ENCODE assay signal across 8 cellular contexts in the genomic region with DNA sequence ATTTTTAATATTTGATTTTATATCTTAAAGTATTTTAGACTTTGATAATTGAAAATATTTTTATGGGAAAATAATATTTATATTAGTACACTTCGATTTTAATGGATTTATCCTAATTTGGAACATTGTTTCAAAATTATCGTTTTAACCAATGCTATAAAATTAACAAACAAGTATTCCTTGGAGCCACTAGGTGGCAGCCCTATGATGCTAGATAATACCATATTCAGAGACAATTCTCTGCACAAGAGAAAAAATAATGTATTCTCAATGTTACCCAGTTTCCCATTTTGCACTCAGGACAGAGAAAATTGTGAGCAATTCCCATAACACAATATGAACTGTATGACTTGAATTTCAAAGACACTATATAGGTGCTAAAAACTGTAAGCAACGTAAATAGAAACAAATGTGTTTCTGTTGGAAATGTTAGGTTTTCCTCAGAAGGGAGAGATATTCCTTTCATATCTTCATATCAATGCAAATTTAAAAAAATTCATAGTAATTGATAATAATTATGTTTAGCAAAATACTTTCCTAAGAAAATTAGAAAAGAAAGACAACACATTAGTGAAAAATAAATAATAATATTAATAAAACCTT.
DNase-seq lines count a peak whose midpoint lies in the region; ATAC-seq and TF ChIP-seq lines count a peak whose summit lies in the region.

No MANE protein-coding gene starts in this region.

- peak; percentile 82 for ATAC-seq in HG02885 (IDR thresholded peaks at IDR 0.05; ENCODE audit: poor library complexity, unreplicated experiment)
- ATAC-seq in GM19023 (IDR thresholded peaks at IDR 0.05; ENCODE audit: unreplicated experiment) = no peak

- no peak overlapping the region for H3K27ac Mint-ChIP-seq in activated CD4-positive, alpha-beta memory T cell treated with anti-CD3 and anti-CD28 coated beads, Interleukin-2, amount 10 ng/mL, durations not matched to agents 7 days and 5 days
- H3K27ac Mint-ChIP-seq in activated CD4-positive, alpha-beta T cell treated with anti-CD3 and anti-CD28 coated beads, Interleukin-2, amount 10 ng/mL, durations not matched to agents 24 days and 14 days = no peak overlapping the region

- DNase-seq in GM06990 (ENCODE audit: extremely low read depth, insufficient read length) = no peak
- peak; percentile 77 for DNase-seq in NCI-H82 (lab: John Stamatoyannopoulos, UW)
- DNase-seq in cerebellum (ENCODE audit: low spot score) = peak; percentile 7
- DNase-seq in midbrain (lab: John Stamatoyannopoulos, UW) = peak; percentile 65
- no peak for DNase-seq in activated CD4-positive, alpha-beta memory T cell treated with anti-CD3 and anti-CD28 coated beads, Interleukin-2, amount 10 ng/mL, durations not matched to agents 7 days and 5 days
- DNase-seq in activated CD4-positive, alpha-beta T cell treated with anti-CD3 and anti-CD28 coated beads, Interleukin-2, amount 10 ng/mL, durations not matched to agents 24 days and 14 days = no peak

- H3K4me3 Mint-ChIP-seq in activated CD4-positive, alpha-beta memory T cell treated with anti-CD3 and anti-CD28 coated beads, Interleukin-2, amount 10 ng/mL, durations not matched to agents 7 days and 5 days = no peak overlapping the region
- H3K4me3 Mint-ChIP-seq in activated CD4-positive, alpha-beta T cell treated with anti-CD3 and anti-CD28 coated beads, Interleukin-2, amount 10 ng/mL, durations not matched to agents 24 days and 14 days = no peak overlapping the region

- peak; percentile 49 for TF ChIP-seq CTCF in GM06990 (IDR thresholded peaks at IDR 0.05; ENCODE audit: insufficient read depth, low read length, poor library complexity, severe bottlenecking)

- no peak overlapping the region for H3K4me3 ChIP-seq in GM06990 (replicated peaks; ENCODE audit: low read depth, low read length)

- POLR2A ChIA-PET in activated CD4-positive, alpha-beta memory T cell treated with anti-CD3 and anti-CD28 coated beads, Interleukin-2, amount 10 ng/mL, durations not matched to agents 7 days and 5 days (lab: Charles Lee) = no interaction called here

- H3K9me3 Mint-ChIP-seq in activated CD4-positive, alpha-beta memory T cell treated with anti-CD3 and anti-CD28 coated beads, Interleukin-2, amount 10 ng/mL, durations not matched to agents 7 days and 5 days = no peaks in the 10 kb centered on the region
- no peaks in the 10 kb centered on the region for H3K9me3 Mint-ChIP-seq in activated CD4-positive, alpha-beta T cell treated with anti-CD3 and anti-CD28 coated beads, Interleukin-2, amount 10 ng/mL, durations not matched to agents 24 days and 14 days

- intact Hi-C loops in activated CD4-positive, alpha-beta T cell treated with anti-CD3 and anti-CD28 coated beads, Interleukin-2, amount 10 ng/mL, durations not matched to agents 24 days and 14 days (cut with micrococcal nuclease) = loop anchor here (5.0 kb wide), 1 partner anchor 246 kb away; no protein-coding TSS in a partner anchor

- H3K27me3 ChIP-seq in GM06990 (replicated peaks; ENCODE audit: control insufficient read depth, insufficient read depth, low read length) = no peaks in the 10 kb centered on the region

- no peaks in the 10 kb centered on the region for H3K36me3 Mint-ChIP-seq in activated CD4-positive, alpha-beta memory T cell treated with anti-CD3 and anti-CD28 coated beads, Interleukin-2, amount 10 ng/mL, durations not matched to agents 7 days and 5 days (ENCODE audit: low read depth)
- no peaks in the 10 kb centered on the region for H3K36me3 Mint-ChIP-seq in activated CD4-positive, alpha-beta T cell treated with anti-CD3 and anti-CD28 coated beads, Interleukin-2, amount 10 ng/mL, durations not matched to agents 24 days and 14 days (ENCODE audit: low read depth)

- no peaks in the 10 kb centered on the region for H3K36me3 ChIP-seq in GM06990 (ENCODE audit: control insufficient read depth, insufficient read depth, low read length)

- CTCF ChIA-PET in activated CD4-positive, alpha-beta memory T cell treated with anti-CD3 and anti-CD28 coated beads, Interleukin-2, amount 10 ng/mL, durations not matched to agents 7 days and 5 days (lab: Charles Lee) = no interaction called here

- H3K27me3 Mint-ChIP-seq in activated CD4-positive, alpha-beta memory T cell treated with anti-CD3 and anti-CD28 coated beads, Interleukin-2, amount 10 ng/mL, durations not matched to agents 7 days and 5 days = no peaks in the 10 kb centered on the region
- H3K27me3 Mint-ChIP-seq in activated CD4-positive, alpha-beta T cell treated with anti-CD3 and anti-CD28 coated beads, Interleukin-2, amount 10 ng/mL, durations not matched to agents 24 days and 14 days = no peaks in the 10 kb centered on the region

- no peaks in the 10 kb centered on the region for H3K4me1 Mint-ChIP-seq in activated CD4-positive, alpha-beta memory T cell treated with anti-CD3 and anti-CD28 coated beads, Interleukin-2, amount 10 ng/mL, durations not matched to agents 7 days and 5 days
- no peaks in the 10 kb centered on the region for H3K4me1 Mint-ChIP-seq in activated CD4-positive, alpha-beta T cell treated with anti-CD3 and anti-CD28 coated beads, Interleukin-2, amount 10 ng/mL, durations not matched to agents 24 days and 14 days

Comparison
In these comparisons a context has a peak if more than half of its experiments do, and no peak if none do; other contexts are left out.
1. DNase-seq: peak in NCI-H82 (single experiment), cerebellum (single experiment) and midbrain (single experiment); none in GM06990 (single experiment), activated CD4-positive, alpha-beta memory T cell treated with anti-CD3 and anti-CD28 coated beads, Interleukin-2, amount 10 ng/mL, durations not matched to agents 7 days and 5 days (single experiment) and activated CD4-positive, alpha-beta T cell treated with anti-CD3 and anti-CD28 coated beads, Interleukin-2, amount 10 ng/mL, durations not matched to agents 24 days and 14 days (single experiment).